Comparison of ENCODE assay signal across 23 cellular contexts in genomic region chr6:70823651-70824050, GRCh38.
DNase-seq lines count a peak whose midpoint lies in the region; ATAC-seq, FAIRE-seq and TF ChIP-seq lines count a peak whose summit lies in the region.
"Had no signal": no experiment of that assay in that cellular context is flagged by ENCODE, and none has a peak within 500 bp of the region (broad histone marks: within the 10 kb centered on the region; RNA-seq: fewer than 3 reads in every experiment).

No MANE protein-coding gene starts in this region.

- H3K36me3 ChIP-seq in SU-DHL-6 (ENCODE audit: low read length) (peaks cover 4% of the 10 kb centered on the region), transverse colon (no peaks in the 10 kb centered on the region)
- H3K36me3 ChIP-seq: HAP-1, MG63 had no signal

- H3K4me2 ChIP-seq in SU-DHL-6 (ENCODE audit: low read depth, low read length, poor library complexity, severe bottlenecking): peak overlapping the region; percentile 2
- H3K4me2 ChIP-seq: A549 had no signal

- no peaks in the 10 kb centered on the region for H3F3A ChIP-seq in SU-DHL-6 (ENCODE audit: insufficient read depth)

- H2AFZ ChIP-seq in SU-DHL-6 (ENCODE audit: low read depth, low read length, severe bottlenecking): no peak overlapping the region

- DNase-seq in GM12865 (ENCODE audit: low read depth) (peak; percentile 2), transverse colon (no peak), HTR-8/SVneo (ENCODE audit: insufficient read length, low spot score) (no peak), Ammon's horn (ENCODE audit: low spot score) (no peak), T1000 (lab: John Stamatoyannopoulos, UW) (no peak)
- DNase-seq: CD4-positive, CD25-positive, alpha-beta regulatory T cell; DMS53; MG63; NCI-H1105 treated with DMSO at 0.1 percent for 48 hours; NCI-H187 treated with DMSO at 0.1 percent for 48 hours; NCI-H2171; NCI-H446 treated with DMSO at 0.1 percent for 48 hours; NCI-H774; SHP77; T-helper 2 cell had no signal

- H3K9me3 ChIP-seq in SU-DHL-6 (ENCODE audit: insufficient read depth, low read length) (peaks cover 8% of the 10 kb centered on the region; the same call in 1 of the 2 replicates), transverse colon (no peaks in the 10 kb centered on the region)
- H3K9me3 ChIP-seq: A549, HAP-1, MG63 had no signal

- no peak overlapping the region for H3K9ac ChIP-seq in SU-DHL-6 (ENCODE audit: low read length)

- no peaks in the 10 kb centered on the region for H4K20me1 ChIP-seq in SU-DHL-6 (ENCODE audit: low read depth, low read length)

- no peak for TF ChIP-seq CTCF in GM12865 (IDR thresholded peaks at IDR 0.05; ENCODE audit: insufficient read depth, low read depth, low read length, missing control alignments)
- TF ChIP-seq CTCF in SU-DHL-6 (IDR thresholded peaks at IDR 0.05; ENCODE audit: insufficient read depth, low read length, poor library complexity, severe bottlenecking): no peak
- no peak for TF ChIP-seq CTCF in transverse colon (IDR thresholded peaks at IDR 0.05)

- H3K27ac ChIP-seq in SU-DHL-6 (ENCODE audit: low read depth, low read length) (peak overlapping the region; percentile 3; the same call in 1 of the 2 replicates), transverse colon (no peak overlapping the region)
- H3K27ac ChIP-seq: A549 had no signal

- ATAC-seq in GM19351 (IDR thresholded peaks at IDR 0.05; ENCODE audit: unreplicated experiment) (peak; percentile 84), HG02852 (IDR thresholded peaks at IDR 0.05; ENCODE audit: unreplicated experiment) (peak; percentile 71)
- ATAC-seq: A549, HepG2 had no signal

- H3K4me3 ChIP-seq in GM12865 (ENCODE audit: low read depth, low read length): no peak overlapping the region
- no peak overlapping the region for H3K4me3 ChIP-seq in SU-DHL-6 (ENCODE audit: insufficient read depth, low read length, poor library complexity, severe bottlenecking)
- no peak overlapping the region for H3K4me3 ChIP-seq in transverse colon
- H3K4me3 ChIP-seq: A549, HAP-1, MG63 had no signal

- intact Hi-C loops in transverse colon (cut with DNase I; ENCODE audit: low total_unique reads): no loop called here

- in situ Hi-C loops in transverse colon (cut with MboI; ENCODE audit: low pct_ligation_motif_present in 1 of 4, low pct_unique_long_range_greater_than_20kb in 1 of 4, low sequenced_read_pairs in 3 of 4): no loop called here

- no peak for TF ChIP-seq EP300 in transverse colon (IDR thresholded peaks at IDR 0.05; ENCODE audit: low read depth)

- WGBS in transverse colon (ENCODE audit: low coverage in 1 of 2), 2 donors: 73 to 88% methylated on average over 1 of the region's 1 CpG

- no peaks in the 10 kb centered on the region for H3K9me2 ChIP-seq in SU-DHL-6 (replicated peaks; ENCODE audit: insufficient read depth, low read length)

- no peak for FAIRE-seq in HTR-8/SVneo (lab: Jason Lieb, UNC)
- FAIRE-seq: A549, GM19239, HepG2, RCC 7860 had no signal

- TF ChIP-seq POLR2A in transverse colon (IDR thresholded peaks at IDR 0.05): no peak

- H3K27me3 ChIP-seq in SU-DHL-6 (ENCODE audit: low read length) (no peaks in the 10 kb centered on the region), transverse colon (no peaks in the 10 kb centered on the region)
- H3K27me3 ChIP-seq: MG63 had no signal

- no peaks in the 10 kb centered on the region for H3K79me2 ChIP-seq in SU-DHL-6 (ENCODE audit: insufficient read depth, low read length)

- H3K4me1 ChIP-seq in transverse colon: no peaks in the 10 kb centered on the region
- H3K4me1 ChIP-seq: A549, HAP-1 had no signal
